19 cellular contexts compared by ENCODE assay signal in genomic region chr2:239471011-239471792, GRCh38.
"Had no signal": no experiment of that assay in that cellular context is flagged by ENCODE, and none has a peak within 500 bp of the region (broad histone marks: within the 10 kb centered on the region; RNA-seq: fewer than 3 reads in every experiment).

No MANE protein-coding gene starts in this region.

- H3K4me1 Mint-ChIP-seq: activated naive CD4-positive, alpha-beta T cell treated with anti-CD3 and anti-CD28 coated beads, Interleukin-2, amount 10 ng/mL, durations not matched to agents 7 days and 5 days; naive thymus-derived CD4-positive, alpha-beta T cell; neural crest cell had no signal

- H3K27ac ChIP-seq: esophagus squamous epithelium, heart left ventricle, thyroid gland, WERI-Rb-1 had no signal

- H3K9me3 ChIP-seq: esophagus squamous epithelium, heart left ventricle, thyroid gland had no signal

- H3K27ac Mint-ChIP-seq: activated CD8-positive, alpha-beta T cell treated with anti-CD3 and anti-CD28 coated beads, Interleukin-2, amount 10 ng/mL, durations not matched to agents 7 days and 5 days; activated naive CD4-positive, alpha-beta T cell treated with anti-CD3 and anti-CD28 coated beads, Interleukin-2, amount 10 ng/mL, durations not matched to agents 7 days and 5 days; dendritic cell treated with granulocyte-macrophage colony-stimulating factor and Interleukin-4, amounts not matched to agents 40 ng/mL and 50 ng/mL, for 4 days; progenitor cell of endocrine pancreas had no signal

- H3K27me3 ChIP-seq: heart left ventricle, thyroid gland had no signal

- H3K36me3 Mint-ChIP-seq: activated naive CD4-positive, alpha-beta T cell treated with anti-CD3 and anti-CD28 coated beads, Interleukin-2, amount 10 ng/mL, durations not matched to agents 7 days and 5 days; naive thymus-derived CD4-positive, alpha-beta T cell had no signal

- H3K9me3 Mint-ChIP-seq: activated naive CD4-positive, alpha-beta T cell treated with anti-CD3 and anti-CD28 coated beads, Interleukin-2, amount 10 ng/mL, durations not matched to agents 7 days and 5 days; dendritic cell treated with granulocyte-macrophage colony-stimulating factor and Interleukin-4, amounts not matched to agents 40 ng/mL and 50 ng/mL, for 4 days; naive thymus-derived CD4-positive, alpha-beta T cell; neural crest cell had no signal

- ATAC-seq: activated CD8-positive, alpha-beta T cell treated with anti-CD3 and anti-CD28 coated beads, Interleukin-2, amount 10 ng/mL, durations not matched to agents 7 days and 5 days; heart left ventricle; naive thymus-derived CD4-positive, alpha-beta T cell had no signal

- DNase-seq: activated CD4-positive, alpha-beta T cell treated with anti-CD3 and anti-CD28 coated beads for 1 hour; activated CD4-positive, alpha-beta T cell treated with anti-CD3 and anti-CD28 coated beads, Interleukin-2, amount 50 U/mL, for 1 hour; activated CD8-positive, alpha-beta T cell treated with anti-CD3 and anti-CD28 coated beads, Interleukin-2, amount 10 ng/mL, durations not matched to agents 7 days and 5 days; activated naive CD4-positive, alpha-beta T cell treated with anti-CD3 and anti-CD28 coated beads, Interleukin-2, amount 10 ng/mL, durations not matched to agents 7 days and 5 days; activated T-cell treated with anti-CD3 and anti-CD28 coated beads, Interleukin-2, amount 50 U/mL, for 48 hours; amygdala; effector memory CD4-positive, alpha-beta T cell; esophagus squamous epithelium; heart left ventricle; naive thymus-derived CD4-positive, alpha-beta T cell; stimulated activated CD4-positive, alpha-beta T cell treated with anti-CD3 and anti-CD28 coated beads, Interleukin-4, amount 100 ng/mL, for 24 hours; stimulated activated naive CD4-positive, alpha-beta T cell treated with Interleukin-2 at 50 U/mL for 16 hours; T-helper 1 cell; thyroid gland; WERI-Rb-1 had no signal

- H3K4me3 ChIP-seq: esophagus squamous epithelium, heart left ventricle, lung, thyroid gland had no signal

- H3K4me1 ChIP-seq: heart left ventricle, thyroid gland had no signal

- H3K4me3 Mint-ChIP-seq: activated CD8-positive, alpha-beta T cell treated with anti-CD3 and anti-CD28 coated beads, Interleukin-2, amount 10 ng/mL, durations not matched to agents 7 days and 5 days; activated naive CD4-positive, alpha-beta T cell treated with anti-CD3 and anti-CD28 coated beads, Interleukin-2, amount 10 ng/mL, durations not matched to agents 7 days and 5 days; dendritic cell treated with granulocyte-macrophage colony-stimulating factor and Interleukin-4, amounts not matched to agents 40 ng/mL and 50 ng/mL, for 4 days; naive thymus-derived CD4-positive, alpha-beta T cell; neural crest cell had no signal

- H3K36me3 ChIP-seq: esophagus squamous epithelium, heart left ventricle, thyroid gland, WERI-Rb-1 had no signal
